22 cellular contexts compared by ENCODE assay signal in genomic region chr14:80325112-80325511, GRCh38.
"Had no signal": no experiment of that assay in that cellular context is flagged by ENCODE, and none has a peak within 500 bp of the region (broad histone marks: within the 10 kb centered on the region; RNA-seq: fewer than 3 reads in every experiment).

No MANE protein-coding gene starts in this region.

- H3K9me3 ChIP-seq: lower lobe of right lung, neutrophil, testis, tibial artery, upper lobe of right lung had no signal

- DNase-seq: hippocampal formation; kidney; left colon; left lung; lower lobe of right lung; mammary epithelial cell; mesenchymal stem cell; naive thymus-derived CD8-positive, alpha-beta T cell; occipital lobe; sigmoid colon; small intestine; spleen; stimulated activated CD4-positive, alpha-beta T cell treated with anti-CD3 and anti-CD28 coated beads, Interleukin-4, amount 100 ng/mL, for 24 hours; stimulated activated naive B cell treated with anti-CD40 and anti-IgM and Interleukin-4, amounts not matched to agents 10 μg/mL and 1 μg/mL and 100 μg/mL, for 72 hours; stimulated activated naive CD8-positive, alpha-beta T cell treated with anti-CD3 and anti-CD28 coated beads, Interleukin-15, Interleukin-2, amounts not matched to agents 100 U/mL and 50 U/mL, for 24 hours; stomach; testis; tibial artery; trophoblast cell; upper lobe of right lung had no signal

- ATAC-seq: left colon; lower lobe of right lung; naive thymus-derived CD8-positive, alpha-beta T cell; stimulated activated naive B cell treated with anti-CD40 and anti-IgM and Interleukin-4, amounts not matched to agents 10 μg/mL and 1 μg/mL and 100 μg/mL, for 72 hours; stimulated activated naive CD8-positive, alpha-beta T cell treated with anti-CD3 and anti-CD28 coated beads, Interleukin-15, Interleukin-2, amounts not matched to agents 100 U/mL and 50 U/mL, for 24 hours; upper lobe of right lung had no signal

- H3K27me3 ChIP-seq: left lung, neutrophil, right atrium auricular region, sigmoid colon, spleen, stomach, testis, tibial artery, upper lobe of right lung had no signal

- H3K4me3 ChIP-seq: left lung, lower lobe of right lung, right atrium auricular region, sigmoid colon, spleen, stomach, testis, tibial artery, upper lobe of right lung had no signal

- H3K27ac ChIP-seq: left lung, lower lobe of right lung, neutrophil, right atrium auricular region, spleen, stomach, testis, tibial artery, upper lobe of right lung had no signal

- H3K4me1 ChIP-seq: left lung, lower lobe of right lung, right atrium auricular region, spleen, testis, tibial artery, upper lobe of right lung had no signal

- H3K36me3 ChIP-seq: left lung, lower lobe of right lung, neutrophil, right atrium auricular region, sigmoid colon, spleen, stomach, tibial artery, upper lobe of right lung had no signal
